Comparison of ENCODE assay signal across 8 cellular contexts in the genomic region with DNA sequence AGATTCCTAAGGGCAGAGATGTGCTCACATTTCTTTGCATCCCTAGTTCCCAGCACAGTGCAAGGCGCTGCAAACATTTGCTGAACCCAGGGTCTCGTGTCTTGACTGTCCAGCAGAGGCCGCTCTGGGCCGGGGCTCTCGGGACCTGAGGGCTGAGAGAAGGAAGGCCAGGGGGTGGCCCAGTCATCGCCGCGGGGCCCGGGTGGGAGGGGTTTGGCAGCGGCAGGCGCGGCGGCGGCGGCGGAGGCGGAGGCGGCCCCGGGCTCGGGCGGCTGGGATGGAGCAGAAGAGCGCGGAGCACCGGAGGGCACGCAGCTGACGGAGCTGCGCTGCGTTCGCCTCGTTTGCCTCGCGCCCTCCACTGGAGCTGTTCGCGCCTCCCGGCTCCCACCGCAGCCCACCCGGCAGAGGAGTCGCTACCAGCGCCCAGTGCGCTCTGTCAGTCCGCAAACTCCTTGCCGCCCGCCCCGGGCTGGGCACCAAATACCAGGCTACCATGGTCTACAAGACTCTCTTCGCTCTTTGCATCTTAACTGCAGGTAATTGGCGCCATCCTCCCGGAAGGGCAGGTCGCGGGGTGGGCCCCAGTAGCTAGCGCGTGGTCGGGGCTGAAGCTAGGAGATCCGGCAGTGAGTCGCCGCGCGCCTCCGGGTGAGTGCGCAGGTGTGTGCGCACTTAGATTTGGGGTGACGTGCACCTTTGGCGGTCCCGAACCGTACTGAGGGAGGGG. TPM values are rescaled to one million over a fixed set of nuclear protein-coding genes. Genes with fewer than 3 reads are reported as not detected.
A peak's percentile ranks its signal among the peaks of the same experiment; 100 is the strongest.
DNase-seq lines count a peak whose midpoint lies in the region; ATAC-seq and TF ChIP-seq lines count a peak whose summit lies in the region.

Gene PARM1, plus strand, starts transcription at position 285 of the 730 bp plus-strand sequence. Its CDS starts 212 bp downstream, at position 497.

- TF ChIP-seq RAD21 in liver (IDR thresholded peaks at IDR 0.05): peak; percentile 74 to 80

- TF ChIP-seq CTCF in liver (IDR thresholded peaks at IDR 0.05; ENCODE audit: low read depth, low read length, missing input control): peak; percentile 41

- H3K9ac ChIP-seq in liver (ENCODE audit: low read depth in 1 of 2, low read length in 2 of 2): no peak within 1 kb of the TSS

- H3K4me3 ChIP-seq in liver (ENCODE audit: low read depth in 1 of 3, low read length in 3 of 3): peak within 1 kb of the TSS in 2 of 3 donors; percentile 42 to 49

- no peak within 1 kb of the TSS for H3K27ac ChIP-seq in liver (ENCODE audit: low read depth in 1 of 2, low read length in 2 of 2)

- DNase-seq in activated CD4-positive, CD25-positive, alpha-beta regulatory T cell treated with anti-CD3 and anti-CD28 coated beads, Interleukin-2, amount 50 U/mL, for 72 hours: no peak
- DNase-seq in HCEC 1CT (peak; percentile 26), M059J (ENCODE audit: low read depth) (peak; percentile 63), SKM-1 (lab: John Stamatoyannopoulos, UW; ENCODE audit: unreplicated experiment) (peak; percentile 58), dermis blood vessel endothelial cell (peak; percentile 83)
- DNase-seq in stimulated activated CD4-positive, alpha-beta T cell treated with anti-CD3 and anti-CD28 coated beads, Interleukin-4, amount 100 ng/mL, for 48 hours (ENCODE audit: low read depth in 2 of 2): peak; percentile 47 to 54

- ATAC-seq in activated CD4-positive, CD25-positive, alpha-beta regulatory T cell treated with anti-CD3 and anti-CD28 coated beads, Interleukin-2, amount 50 U/mL, for 24 hours: peak; percentile 57 to 60

- no peaks in the 10 kb centered on the region for H3K9me3 ChIP-seq in liver (ENCODE audit: control insufficient read depth in 4 of 4, low read length in 3 of 4)

- H3K36me3 ChIP-seq in liver (ENCODE audit: control insufficient read depth in 4 of 4, insufficient read depth in 3 of 4, low read depth in 1 of 4, low read length in 3 of 4): no peaks in the 10 kb centered on the region

- 1% methylated on average over 64 of the region's 64 CpGs for WGBS in liver

- H3K27me3 ChIP-seq in liver (ENCODE audit: control insufficient read depth in 4 of 4, insufficient read depth in 4 of 4, low read length in 3 of 4): peaks cover 0 to 13% (median 6%) of the 10 kb centered on the region in 4 donors

- H3K4me1 ChIP-seq in liver (ENCODE audit: control insufficient read depth in 4 of 4, insufficient read depth in 4 of 4, low read length in 3 of 4): peaks cover 9 to 22% (median 19%) of the 10 kb centered on the region in 4 donors

TF ChIP-seq in liver, 16 proteins besides CTCF, POLR2A, EP300 and RAD21:
- TF ChIP-seq, protein P1, sequence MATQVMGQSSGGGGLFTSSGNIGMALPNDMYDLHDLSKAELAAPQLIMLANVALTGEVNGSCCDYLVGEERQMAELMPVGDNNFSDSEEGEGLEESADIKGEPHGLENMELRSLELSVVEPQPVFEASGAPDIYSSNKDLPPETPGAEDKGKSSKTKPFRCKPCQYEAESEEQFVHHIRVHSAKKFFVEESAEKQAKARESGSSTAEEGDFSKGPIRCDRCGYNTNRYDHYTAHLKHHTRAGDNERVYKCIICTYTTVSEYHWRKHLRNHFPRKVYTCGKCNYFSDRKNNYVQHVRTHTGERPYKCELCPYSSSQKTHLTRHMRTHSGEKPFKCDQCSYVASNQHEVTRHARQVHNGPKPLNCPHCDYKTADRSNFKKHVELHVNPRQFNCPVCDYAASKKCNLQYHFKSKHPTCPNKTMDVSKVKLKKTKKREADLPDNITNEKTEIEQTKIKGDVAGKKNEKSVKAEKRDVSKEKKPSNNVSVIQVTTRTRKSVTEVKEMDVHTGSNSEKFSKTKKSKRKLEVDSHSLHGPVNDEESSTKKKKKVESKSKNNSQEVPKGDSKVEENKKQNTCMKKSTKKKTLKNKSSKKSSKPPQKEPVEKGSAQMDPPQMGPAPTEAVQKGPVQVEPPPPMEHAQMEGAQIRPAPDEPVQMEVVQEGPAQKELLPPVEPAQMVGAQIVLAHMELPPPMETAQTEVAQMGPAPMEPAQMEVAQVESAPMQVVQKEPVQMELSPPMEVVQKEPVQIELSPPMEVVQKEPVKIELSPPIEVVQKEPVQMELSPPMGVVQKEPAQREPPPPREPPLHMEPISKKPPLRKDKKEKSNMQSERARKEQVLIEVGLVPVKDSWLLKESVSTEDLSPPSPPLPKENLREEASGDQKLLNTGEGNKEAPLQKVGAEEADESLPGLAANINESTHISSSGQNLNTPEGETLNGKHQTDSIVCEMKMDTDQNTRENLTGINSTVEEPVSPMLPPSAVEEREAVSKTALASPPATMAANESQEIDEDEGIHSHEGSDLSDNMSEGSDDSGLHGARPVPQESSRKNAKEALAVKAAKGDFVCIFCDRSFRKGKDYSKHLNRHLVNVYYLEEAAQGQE (IDR thresholded peaks at IDR 0.05): no peak
- TF ChIP-seq EGR1 (IDR thresholded peaks at IDR 0.05; ENCODE audit: low read depth in 2 of 2) (no peak), TAF1 (conservative IDR thresholded peaks at IDR 0.05) (no peak), RXRA (IDR thresholded peaks at IDR 0.05) (no peak), YY1 (IDR thresholded peaks at IDR 0.05) (no peak), ATF3 (IDR thresholded peaks at IDR 0.05) (no peak), HNF4A (conservative IDR thresholded peaks at IDR 0.05) (no peak), ZBTB33 (IDR thresholded peaks at IDR 0.05) (no peak), FOXA1 (IDR thresholded peaks at IDR 0.05) (no peak), FOXA2 (IDR thresholded peaks at IDR 0.05) (no peak), SP1 (IDR thresholded peaks at IDR 0.05) (no peak), GABPA (IDR thresholded peaks at IDR 0.05 in 1 of 2, conservative IDR thresholded peaks at IDR 0.05 in 1 of 2) (no peak), NR2F2 (IDR thresholded peaks at IDR 0.05) (no peak)
- TF ChIP-seq, protein P2, sequence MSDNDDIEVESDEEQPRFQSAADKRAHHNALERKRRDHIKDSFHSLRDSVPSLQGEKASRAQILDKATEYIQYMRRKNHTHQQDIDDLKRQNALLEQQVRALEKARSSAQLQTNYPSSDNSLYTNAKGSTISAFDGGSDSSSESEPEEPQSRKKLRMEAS (IDR thresholded peaks at IDR 0.05): no peak

RNA-seq across cellular contexts. Expression of gene PARM1, which starts in this region (rescaled TPM):
- total RNA-seq in M059J (2014; rRNA removed; shearing (Covaris generic)): 0.17 and 0.22 TPM in 2 replicates
- total RNA-seq in dermis blood vessel endothelial cell: under 0.01 and 0.09 TPM in 2 replicates
- 1 to 10 TPM in 1 of 2 donors, under 1 TPM in 1; 0.47 to 2.2 TPM for total RNA-seq in liver
- polyA plus RNA-seq in liver: 1 to 10 TPM in 1 of 2 donors, under 1 TPM in 1; 0.42 to 1.0 TPM

Comparison
In these comparisons a context has a peak if more than half of its experiments do, and no peak if none do; other contexts are left out.
1. Peak in DNase-seq in M059J; RNA of the gene not detected or under 1 TPM.
2. Peak in DNase-seq in dermis blood vessel endothelial cell; RNA of the gene not detected or under 1 TPM.